In genomic region chr2:132811148-132811915, GRCh38 we compare ENCODE assay signal across 28 cellular contexts.
"Had no signal": no experiment of that assay in that cellular context is flagged by ENCODE, and none has a peak within 500 bp of the region (broad histone marks: within the 10 kb centered on the region; RNA-seq: fewer than 3 reads in every experiment).

No MANE protein-coding gene starts in this region.

- H3K4me2 ChIP-seq: PC-9 had no signal

- DNase-seq: activated CD4-positive, alpha-beta T cell treated with anti-CD3 and anti-CD28 coated beads, Interleukin-2, amount 10 ng/mL, durations not matched to agents 24 days and 14 days; activated CD4-positive, alpha-beta T cell treated with anti-CD3 and anti-CD28 coated beads, Interleukin-2, amount 50 U/mL, for 4 hours; activated CD8-positive, alpha-beta T cell treated with anti-CD3 and anti-CD28 coated beads for 36 hours; activated effector memory CD4-positive, alpha-beta T cell treated with anti-CD3 and anti-CD28 coated beads, Interleukin-2, amount 50 U/mL, for 16 hours; activated naive CD4-positive, alpha-beta T cell; activated naive CD4-positive, alpha-beta T cell treated with anti-CD3 and anti-CD28 coated beads, Interleukin-2, amount 50 U/mL, for 16 hours; activated naive CD8-positive, alpha-beta T cell treated with anti-CD3 and anti-CD28 coated beads for 36 hours; activated T-cell treated with anti-CD3 and anti-CD28 coated beads, Interleukin-2, amount 50 U/mL, for 1 hour; activated T-cell treated with anti-CD3 and anti-CD28 coated beads, Interleukin-2, amount 50 U/mL, for 72 hours; amniotic stem cell; aorta; brain microvascular endothelial cell; Karpas-422; KBM-7; NCI-H1105; NCI-H1417 treated with DMSO at 0.1 percent for 48 hours; NCI-H1694; NCI-H2029; NCI-H345; NCI-H524 treated with DMSO at 0.1 percent for 48 hours; PC-9; SIG-M5; SW 1271; T-helper 1 cell; T-helper 2 cell; T1000; WERI-Rb-1 had no signal

- H3K27me3 ChIP-seq: brain microvascular endothelial cell had no signal

- H3K27ac ChIP-seq: brain microvascular endothelial cell, PC-9, RWPE1, WERI-Rb-1 had no signal

- H3K4me3 ChIP-seq: PC-9 had no signal

- H3K36me3 ChIP-seq: brain microvascular endothelial cell had no signal
